11 cellular contexts compared by ENCODE assay signal in the genomic region with DNA sequence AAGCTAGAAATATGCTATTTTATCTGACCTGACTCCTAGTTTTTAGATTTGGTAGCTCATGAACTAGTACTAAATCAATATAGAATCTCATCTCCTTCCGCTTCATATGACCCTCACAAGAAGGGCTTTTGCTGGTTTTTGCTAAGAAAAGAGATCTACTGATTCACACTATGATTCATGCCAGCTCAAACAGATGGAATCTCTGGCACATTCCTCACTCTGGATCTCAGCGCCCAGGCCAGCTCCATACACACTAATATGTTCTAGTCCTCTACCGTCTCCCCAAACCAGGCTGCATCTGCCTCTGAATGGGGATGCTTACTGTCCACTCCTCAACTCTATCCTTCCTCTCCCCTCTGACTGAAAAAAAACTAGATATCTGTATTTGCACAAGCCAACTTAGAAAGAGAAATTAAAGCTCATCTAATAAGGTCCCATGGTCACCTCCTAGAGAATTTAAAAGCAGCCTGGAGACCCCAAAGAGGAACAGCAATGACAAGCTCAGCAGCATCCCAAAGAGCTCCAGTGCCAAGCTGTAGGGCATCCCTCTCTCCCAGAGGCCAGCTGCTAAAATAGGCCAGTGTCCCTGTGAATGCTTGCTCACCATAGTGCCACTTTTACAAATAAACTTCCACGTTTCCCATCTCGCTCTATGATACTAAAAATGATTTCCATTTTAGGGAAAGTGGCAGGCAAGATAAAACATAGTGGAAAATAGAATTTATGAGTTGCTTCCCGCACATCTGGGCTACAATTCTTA.
DNase-seq lines count a peak whose midpoint lies in the region; ATAC-seq and TF ChIP-seq lines count a peak whose summit lies in the region.
"Had no signal": no experiment of that assay in that cellular context is flagged by ENCODE, and none has a peak within 500 bp of the region (broad histone marks: within the 10 kb centered on the region; RNA-seq: fewer than 3 reads in every experiment).

No MANE protein-coding gene starts in this region.

- 15% methylated on average over 4 of the region's 6 CpGs for WGBS in mesenchymal stem cell

- H3K9ac ChIP-seq in mesenchymal stem cell (ENCODE audit: low read length): peak overlapping the region; percentile 76

- H3K4ac ChIP-seq in mesenchymal stem cell (ENCODE audit: low read depth in 1 of 2, low read length in 2 of 2): no peak overlapping the region

- H3K18ac ChIP-seq in mesenchymal stem cell (ENCODE audit: low read depth in 1 of 2, low read length in 2 of 2): peak overlapping the region in 1 of 2 experiments; percentile 54

- H3K27ac Mint-ChIP-seq in stimulated activated memory B cell treated with anti-CD40 and anti-IgM and Interleukin-4, amounts not matched to agents 10 μg/mL and 1 μg/mL and 100 μg/mL, for 72 hours: no peak overlapping the region
- H3K27ac Mint-ChIP-seq: CD8-positive, alpha-beta memory T cell had no signal

- peak overlapping the region; percentile 91 for H2AK5ac ChIP-seq in mesenchymal stem cell (ENCODE audit: low read length, severe bottlenecking)

- H3K4me2 ChIP-seq in mesenchymal stem cell (ENCODE audit: low read length, poor library complexity, severe bottlenecking): no peak overlapping the region

- H3K4me1 Mint-ChIP-seq in stimulated activated memory B cell treated with anti-CD40 and anti-IgM and Interleukin-4, amounts not matched to agents 10 μg/mL and 1 μg/mL and 100 μg/mL, for 72 hours: no peaks in the 10 kb centered on the region
- H3K4me1 Mint-ChIP-seq: CD8-positive, alpha-beta memory T cell had no signal

- H2BK120ac ChIP-seq in mesenchymal stem cell (ENCODE audit: low read depth, low read length): no peak overlapping the region

- H3K27me3 ChIP-seq in mesenchymal stem cell (ENCODE audit: control insufficient read depth in 1 of 2, insufficient read depth in 1 of 2, low read length in 2 of 2): no peaks in the 10 kb centered on the region

- H3K27ac ChIP-seq in mesenchymal stem cell (ENCODE audit: low read length, poor library complexity, severe bottlenecking): peak overlapping the region; percentile 91
- H3K27ac ChIP-seq: WERI-Rb-1 had no signal

- TF ChIP-seq POLR2A in erythroblast (IDR thresholded peaks at IDR 0.05; ENCODE audit: low read length): no peak

- DNase-seq in AG08395 (ENCODE audit: low spot score): peak; percentile 94
- DNase-seq in NCI-H226: peak; percentile 87
- peak; percentile 87 for DNase-seq in dedifferentiated amniotic fluid mesenchymal stem cell (ENCODE audit: extremely low spot score)
- DNase-seq in mesenchymal stem cell: peak; percentile 86
- no peak for DNase-seq in NCI-H2029 (lab: John Stamatoyannopoulos, UW)
- no peak for DNase-seq in erythroblast (lab: John Stamatoyannopoulos, UW)
- DNase-seq: CD8-positive, alpha-beta memory T cell; stimulated activated CD4-positive, alpha-beta T cell treated with anti-CD3 and anti-CD28 coated beads, Interleukin-2, amount 100 ng/mL, for 48 hours; WERI-Rb-1 had no signal

- peaks cover 2% of the 10 kb centered on the region for H3K4me1 ChIP-seq in mesenchymal stem cell (ENCODE audit: control insufficient read depth, insufficient read depth, low read depth, low read length)

- H2AFZ ChIP-seq in mesenchymal stem cell (ENCODE audit: low read depth, low read length): no peak overlapping the region

- H2BK5ac ChIP-seq in mesenchymal stem cell (ENCODE audit: low read depth, low read length, poor library complexity, severe bottlenecking): no peak overlapping the region

- H4K8ac ChIP-seq in mesenchymal stem cell (ENCODE audit: low read length): peak overlapping the region; percentile 29

- H3K27me3 Mint-ChIP-seq in stimulated activated memory B cell treated with anti-CD40 and anti-IgM and Interleukin-4, amounts not matched to agents 10 μg/mL and 1 μg/mL and 100 μg/mL, for 72 hours: peaks cover 16% of the 10 kb centered on the region

- no peaks in the 10 kb centered on the region for H3K36me3 Mint-ChIP-seq in stimulated activated memory B cell treated with anti-CD40 and anti-IgM and Interleukin-4, amounts not matched to agents 10 μg/mL and 1 μg/mL and 100 μg/mL, for 72 hours
- H3K36me3 Mint-ChIP-seq: CD8-positive, alpha-beta memory T cell had no signal

- no peaks in the 10 kb centered on the region for H3K9me3 Mint-ChIP-seq in stimulated activated memory B cell treated with anti-CD40 and anti-IgM and Interleukin-4, amounts not matched to agents 10 μg/mL and 1 μg/mL and 100 μg/mL, for 72 hours
- H3K9me3 Mint-ChIP-seq: CD8-positive, alpha-beta memory T cell had no signal

- H4K91ac ChIP-seq in mesenchymal stem cell (ENCODE audit: low read length): no peak overlapping the region

- H3K4me3 ChIP-seq in mesenchymal stem cell (ENCODE audit: insufficient read depth in 1 of 2, low read depth in 1 of 2, low read length in 2 of 2): peak overlapping the region in 1 of 2 experiments; percentile 41

- no peaks in the 10 kb centered on the region for H3K9me3 ChIP-seq in mesenchymal stem cell (ENCODE audit: control insufficient read depth, low read length)

- no peak overlapping the region for H3K14ac ChIP-seq in mesenchymal stem cell (ENCODE audit: low read length in 2 of 2)

- H2BK15ac ChIP-seq in mesenchymal stem cell (ENCODE audit: low read depth, poor library complexity, severe bottlenecking): peak overlapping the region; percentile 54

- no peak overlapping the region for H3K4me3 Mint-ChIP-seq in stimulated activated memory B cell treated with anti-CD40 and anti-IgM and Interleukin-4, amounts not matched to agents 10 μg/mL and 1 μg/mL and 100 μg/mL, for 72 hours
- H3K4me3 Mint-ChIP-seq: CD8-positive, alpha-beta memory T cell had no signal

- no peaks in the 10 kb centered on the region for H3K36me3 ChIP-seq in mesenchymal stem cell (ENCODE audit: control insufficient read depth in 1 of 2, insufficient read depth in 2 of 2, low read depth in 1 of 2, low read length in 2 of 2)
- H3K36me3 ChIP-seq: WERI-Rb-1 had no signal

- H2BK12ac ChIP-seq in mesenchymal stem cell (ENCODE audit: low read length in 2 of 2): peak overlapping the region in 1 of 2 experiments; percentile 75

- no peak for ATAC-seq in stimulated activated memory B cell treated with anti-CD40 and anti-IgM and Interleukin-4, amounts not matched to agents 10 μg/mL and 1 μg/mL and 100 μg/mL, for 72 hours
- ATAC-seq in GM21360 (IDR thresholded peaks at IDR 0.05; ENCODE audit: unreplicated experiment): no peak

- H3K79me1 ChIP-seq in mesenchymal stem cell (replicated peaks; ENCODE audit: low read length, poor library complexity, severe bottlenecking): peaks cover 1% of the 10 kb centered on the region

- no peak overlapping the region for H3K23ac ChIP-seq in mesenchymal stem cell (ENCODE audit: low read length in 2 of 2)

Comparison
In these comparisons a context has a peak if more than half of its experiments do, and no peak if none do; other contexts are left out.
1. DNase-seq: peak in AG08395 (single experiment), NCI-H226 (single experiment), dedifferentiated amniotic fluid mesenchymal stem cell (single experiment) and mesenchymal stem cell (single experiment); none in NCI-H2029 (single experiment) and erythroblast (0 of 2).